In the genomic region with DNA sequence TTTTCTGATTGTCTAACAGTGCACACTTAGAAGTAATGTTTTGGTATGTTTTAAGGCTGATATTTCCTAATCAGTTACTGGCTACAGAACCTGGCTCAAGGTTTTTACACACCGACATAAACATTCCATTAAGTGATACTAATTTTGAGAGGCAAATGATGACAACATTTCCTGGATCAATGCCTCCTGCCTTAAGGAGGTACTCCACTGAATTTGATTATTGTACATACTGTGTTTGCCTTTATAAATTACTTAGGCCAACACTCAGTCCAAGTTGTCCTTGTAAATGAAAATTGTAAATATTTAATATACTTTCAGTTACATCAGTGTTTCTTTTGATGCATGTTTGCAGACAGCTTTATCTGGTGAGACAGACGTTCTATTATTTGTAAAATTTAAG, we compare ENCODE assay signal across 1 cellular context.
TF ChIP-seq lines count a peak whose summit lies in the region.

No MANE protein-coding gene starts in this region.

TF ChIP-seq in IMR-90, 13 proteins besides CTCF, POLR2A, EP300 and RAD21:
- peak; percentile 18; the same call in 1 of the 2 replicates for TF ChIP-seq CEBPB (IDR thresholded peaks at IDR 0.05; ENCODE audit: low read depth, low read length)
- TF ChIP-seq CHD1 (IDR thresholded peaks at IDR 0.05; ENCODE audit: low read depth, low read length) = no peak
- TF ChIP-seq, protein P1, sequence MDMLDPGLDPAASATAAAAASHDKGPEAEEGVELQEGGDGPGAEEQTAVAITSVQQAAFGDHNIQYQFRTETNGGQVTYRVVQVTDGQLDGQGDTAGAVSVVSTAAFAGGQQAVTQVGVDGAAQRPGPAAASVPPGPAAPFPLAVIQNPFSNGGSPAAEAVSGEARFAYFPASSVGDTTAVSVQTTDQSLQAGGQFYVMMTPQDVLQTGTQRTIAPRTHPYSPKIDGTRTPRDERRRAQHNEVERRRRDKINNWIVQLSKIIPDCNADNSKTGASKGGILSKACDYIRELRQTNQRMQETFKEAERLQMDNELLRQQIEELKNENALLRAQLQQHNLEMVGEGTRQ (IDR thresholded peaks at IDR 0.05; ENCODE audit: low read depth, low read length) = no peak
- no peak for TF ChIP-seq MAFK (IDR thresholded peaks at IDR 0.05; ENCODE audit: low read depth, low read length)
- no peak for TF ChIP-seq MAZ (IDR thresholded peaks at IDR 0.05; ENCODE audit: borderline replicate concordance, low read depth, low read length)
- TF ChIP-seq RFX5 (IDR thresholded peaks at IDR 0.05; ENCODE audit: low read depth, low read length) = no peak
